ENCODE assay signal across 8 cellular contexts in genomic region chr20:18588554-18589043, GRCh38. TPM values are rescaled to one million over a fixed set of nuclear protein-coding genes. Genes with fewer than 3 reads are reported as not detected.
DNase-seq lines count a peak whose midpoint lies in the region; ATAC-seq and TF ChIP-seq lines count a peak whose summit lies in the region.

No MANE protein-coding gene starts in this region.

- H3K27me3 ChIP-seq in duodenal mucosa (ENCODE audit: control insufficient read depth in 1 of 2, insufficient read depth in 2 of 2, low read length in 2 of 2), result no peaks in the 10 kb centered on the region

- peak; percentile 59 for DNase-seq in activated CD8-positive, alpha-beta memory T cell treated with anti-CD3 and anti-CD28 coated beads for 24 hours
- DNase-seq in activated CD8-positive, alpha-beta memory T cell treated with anti-CD3 and anti-CD28 coated beads, Interleukin-2, amount 50 U/mL, for 48 hours, result no peak
- peak; percentile 72 for DNase-seq in NCI-H748 treated with DMSO at 0.1 percent for 48 hours (lab: John Stamatoyannopoulos, UW)
- DNase-seq in natural killer cell, result no peak
- no peak for DNase-seq in NCI-H2029 treated with DMSO at 0.1 percent for 48 hours (lab: John Stamatoyannopoulos, UW)
- no peak for DNase-seq in SW480 (ENCODE audit: low spot score)
- no peak for DNase-seq in RKO (ENCODE audit: low spot score)

- H3K4me3 Mint-ChIP-seq in natural killer cell, result peak overlapping the region; percentile 90

- no peak for TF ChIP-seq CTCF in natural killer cell (IDR thresholded peaks at IDR 0.05)

- H3K27ac Mint-ChIP-seq in natural killer cell, result peak overlapping the region; percentile 84 to 87

- H3K4me3 ChIP-seq in duodenal mucosa (ENCODE audit: low read depth in 1 of 2, low read length in 2 of 2), result peak overlapping the region; percentile 79 to 88

- H3K9me3 ChIP-seq in duodenal mucosa (ENCODE audit: control insufficient read depth in 1 of 2, low read length in 2 of 2), result no peaks in the 10 kb centered on the region

- H3K27ac ChIP-seq in duodenal mucosa (ENCODE audit: low read depth, low read length), result no peak overlapping the region

- peaks cover 0 to 6% of the 10 kb centered on the region in 2 donors for H3K27me3 Mint-ChIP-seq in natural killer cell (ENCODE audit: low read depth in 2 of 2)

- no peaks in the 10 kb centered on the region for H3K9me3 Mint-ChIP-seq in natural killer cell

- H3K4me1 Mint-ChIP-seq in natural killer cell, result peaks cover 25 to 26% of the 10 kb centered on the region in 2 donors

- no peak for ATAC-seq in natural killer cell

- peak overlapping the region; percentile 38 to 53 for H3K9ac ChIP-seq in duodenal mucosa (ENCODE audit: low read depth in 1 of 2, low read length in 2 of 2)

- H3K36me3 Mint-ChIP-seq in natural killer cell, result no peaks in the 10 kb centered on the region

- H3K4me1 ChIP-seq in duodenal mucosa (ENCODE audit: control insufficient read depth in 1 of 2, insufficient read depth in 2 of 2, low read length in 2 of 2), result peaks cover 5 to 8% of the 10 kb centered on the region in 2 donors

- H3K36me3 ChIP-seq in duodenal mucosa (ENCODE audit: control insufficient read depth in 1 of 2, insufficient read depth in 2 of 2, low read length in 2 of 2), result no peaks in the 10 kb centered on the region

- intact Hi-C loops in natural killer cell (cut with micrococcal nuclease), result loop anchor here (1.0 to 5.0 kb wide), 3 partner anchors 21 to 121 kb away; partner anchors contain the start of genes DZANK1, POLR3F, SEC23B and SMIM26

RNA-seq across cellular contexts. Expression of gene DTD1, which starts 0.7 kb away (rescaled TPM):
- 10 to 100 TPM; 23.4 to 28.4 (median 24.1) TPM for total RNA-seq in natural killer cell

RNA-seq across cellular contexts. Expression of gene SMIM26, which starts 21.4 kb away (rescaled TPM):
- 10 to 100 TPM; 38.6 to 48.8 (median 40.5) TPM for total RNA-seq in natural killer cell

Comparison
In these comparisons a context has a peak if more than half of its experiments do, and no peak if none do; other contexts are left out.
1. DNase-seq: peak in activated CD8-positive, alpha-beta memory T cell treated with anti-CD3 and anti-CD28 coated beads for 24 hours (single experiment) and NCI-H748 treated with DMSO at 0.1 percent for 48 hours (single experiment); none in activated CD8-positive, alpha-beta memory T cell treated with anti-CD3 and anti-CD28 coated beads, Interleukin-2, amount 50 U/mL, for 48 hours (single experiment), natural killer cell (single experiment), NCI-H2029 treated with DMSO at 0.1 percent for 48 hours (single experiment), SW480 (single experiment) and RKO (single experiment).